ENCODE assay signal across 9 cellular contexts in genomic region chr10:95741807-95742528, GRCh38. TPM values are rescaled to one million over a fixed set of nuclear protein-coding genes. Genes with fewer than 3 reads are reported as not detected.
DNase-seq lines count a peak whose midpoint lies in the region; ATAC-seq and TF ChIP-seq lines count a peak whose summit lies in the region.
"Had no signal": no experiment of that assay in that cellular context is flagged by ENCODE, and none has a peak within 500 bp of the region (broad histone marks: within the 10 kb centered on the region; RNA-seq: fewer than 3 reads in every experiment).

No MANE protein-coding gene starts in this region.

- no peaks in the 10 kb centered on the region for H3K36me3 ChIP-seq in uterus

- H3K36me3 Mint-ChIP-seq in WTC11 = no peaks in the 10 kb centered on the region

- intact Hi-C loops in uterus (cut with DNase I; ENCODE audit: low total_unique reads) = no loop called here

- peak; percentile 47 for ATAC-seq in GM18861 (IDR thresholded peaks at IDR 0.05; ENCODE audit: unreplicated experiment)
- ATAC-seq in HG02798 (IDR thresholded peaks at IDR 0.05; ENCODE audit: poor library complexity, unreplicated experiment) = peak; percentile 65
- peak; percentile 90 for ATAC-seq in WTC11

- no peak for DNase-seq in WTC11 (ENCODE audit: low spot score)
- peak; percentile 70 for DNase-seq in left kidney (ENCODE audit: low read depth, low spot score)
- DNase-seq in uterus = peak in 1 of 2 donors; percentile 54
- DNase-seq in ureter (ENCODE audit: low spot score) = no peak
- DNase-seq in HEK293T (ENCODE audit: extremely low spot score) = no peak
- DNase-seq in stimulated activated CD4-positive, alpha-beta T cell treated with anti-CD3 and anti-CD28 coated beads, Interleukin-1b, Interleukin-23, amount 100 ng/mL, for 48 hours = no peak
- DNase-seq: naive thymus-derived CD8-positive, alpha-beta T cell had no signal

- no peaks in the 10 kb centered on the region for H3K9me3 Mint-ChIP-seq in WTC11

- TF ChIP-seq POLR2A in uterus (IDR thresholded peaks at IDR 0.05) = no peak

- no peak for TF ChIP-seq CTCF in WTC11 (IDR thresholded peaks at IDR 0.05)
- no peak for TF ChIP-seq CTCF in uterus (IDR thresholded peaks at IDR 0.05)

- no peak overlapping the region for H3K4me3 Mint-ChIP-seq in WTC11

- H3K27me3 Mint-ChIP-seq in WTC11 (ENCODE audit: low read depth) = no peaks in the 10 kb centered on the region

- H3K9me3 ChIP-seq in uterus = no peaks in the 10 kb centered on the region

- H3K27ac ChIP-seq in uterus = peak overlapping the region; percentile 20 to 40

- POLR2A ChIA-PET in WTC11 (lab: Charles Lee) (no interaction called here), HEK293T (lab: Yijun Ruan, JAX) (no interaction called here)

- peaks cover 0 to 4% of the 10 kb centered on the region in 2 donors for H3K4me1 ChIP-seq in uterus

- no peaks in the 10 kb centered on the region for H3K27me3 ChIP-seq in uterus

- no peak overlapping the region for H3K4me3 ChIP-seq in uterus

- CTCF ChIA-PET in WTC11 (lab: Charles Lee) (interaction anchor here (0.7 to 2.1 kb wide), 2 partner anchors 48 to 101 kb away, joined by 3 to 11 read pairs; partner anchors contain the start of gene TCTN3), HEK293T (lab: Yijun Ruan, JAX) (interaction anchor here (0.7 kb wide), 1 partner anchor 65 kb away, joined by 3 read pairs; no protein-coding TSS in a partner anchor)

- H3K27ac Mint-ChIP-seq in WTC11 = no peak overlapping the region

- H3K4me1 Mint-ChIP-seq in WTC11 = peaks cover 21% of the 10 kb centered on the region

TF ChIP-seq in WTC11, 78 proteins besides CTCF, POLR2A, EP300 and RAD21:
- TF ChIP-seq ERG (CRISPR knock-in tag; IDR thresholded peaks at IDR 0.05) (no peak), E2F1 (CRISPR knock-in tag; IDR thresholded peaks at IDR 0.05) (no peak)
TF ChIP-seq in WTC11: peak in this region for 0.

TF ChIP-seq in HEK293T, 16 proteins besides CTCF, POLR2A, EP300 and RAD21:
- TF ChIP-seq ELF4 (IDR thresholded peaks at IDR 0.05) (no peak), TARDBP (IDR thresholded peaks at IDR 0.05) (no peak), NFRKB (IDR thresholded peaks at IDR 0.05) (no peak), BHLHE40 (IDR thresholded peaks at IDR 0.05; ENCODE audit: borderline replicate concordance) (no peak), PKNOX1 (IDR thresholded peaks at IDR 0.05) (no peak), FOXA1 (IDR thresholded peaks at IDR 0.05) (no peak), LEF1 (IDR thresholded peaks at IDR 0.05; ENCODE audit: borderline replicate concordance) (no peak), CTBP1 (IDR thresholded peaks at IDR 0.05; ENCODE audit: borderline replicate concordance) (no peak), FOXK2 (IDR thresholded peaks at IDR 0.05) (no peak), HDGF (IDR thresholded peaks at IDR 0.05; ENCODE audit: borderline replicate concordance) (no peak), SUZ12 (IDR thresholded peaks at IDR 0.05) (no peak), ZNF384 (IDR thresholded peaks at IDR 0.05) (no peak), ARNT (IDR thresholded peaks at IDR 0.05) (no peak), SP1 (IDR thresholded peaks at IDR 0.05) (no peak), L3MBTL2 (conservative IDR thresholded peaks at IDR 0.05) (no peak), FOXM1 (IDR thresholded peaks at IDR 0.05; ENCODE audit: borderline replicate concordance) (no peak)

RNA-seq across cellular contexts. Expression of gene ENTPD1, which starts 14.0 kb away (rescaled TPM):
- total RNA-seq in WTC11 (2021) = 1.9 to 2.8 TPM (median 2.3 TPM) in 3 replicates
- 10 to 100 TPM; 42.4 to 99.5 (median 69.5) TPM for total RNA-seq in uterus
- total RNA-seq in ureter = 74.1 TPM

RNA-seq across cellular contexts. Expression of gene TCTN3, which starts 48.2 kb away (rescaled TPM):
- total RNA-seq in WTC11 (2021) (26.4 to 33.5 TPM (median 29.3 TPM) in 3 replicates), uterus (10 to 100 TPM; 27.6 to 41.9 (median 30.6) TPM), ureter (53.8 TPM)

Comparison
In these comparisons a context has a peak if more than half of its experiments do, and no peak if none do; other contexts are left out.
1. RNA of gene ENTPD1, which starts 14.0 kb away (total RNA-seq): 42.4 to 99.5 TPM in uterus and 74.1 TPM in ureter (single experiment); 1.9 to 2.8 TPM in WTC11; every median in the first group is over 10 times any median in the second.
2. Peak in every context shown above with its lines, with median percentiles within 50 percentile points of each other: ATAC-seq.